8 cellular contexts compared by ENCODE assay signal in genomic region chr2:20049631-20050030, GRCh38. TPM values are rescaled to one million over a fixed set of nuclear protein-coding genes. Genes with fewer than 3 reads are reported as not detected.
A peak's percentile ranks its signal among the peaks of the same experiment; 100 is the strongest.
DNase-seq lines count a peak whose midpoint lies in the region; TF ChIP-seq lines count a peak whose summit lies in the region.

No MANE protein-coding gene starts in this region.

- no peaks in the 10 kb centered on the region for H3K27me3 Mint-ChIP-seq in mesothelial cell of epicardium (ENCODE audit: low read depth)

- H3K27ac ChIP-seq in esophagus muscularis mucosa (replicated peaks in 1 of 4) (peak overlapping the region; percentile 95 to 99 (median 99)), rectal smooth muscle tissue (ENCODE audit: low read depth, low read length) (peak overlapping the region; percentile 99)

- TF ChIP-seq CTCF in esophagus muscularis mucosa (IDR thresholded peaks at IDR 0.05) (no peak), mesothelial cell of epicardium (IDR thresholded peaks at IDR 0.05; ENCODE audit: unreplicated experiment) (no peak)

- no peak overlapping the region for H3K27ac Mint-ChIP-seq in mesothelial cell of epicardium

- H3K4me3 Mint-ChIP-seq in mesothelial cell of epicardium, result no peak overlapping the region

- H3K27me3 ChIP-seq in NT2/D1 (ENCODE audit: insufficient read depth, insufficient read length) (no peaks in the 10 kb centered on the region), esophagus muscularis mucosa (no peaks in the 10 kb centered on the region), rectal smooth muscle tissue (ENCODE audit: control insufficient read depth, insufficient read depth, low read length) (no peaks in the 10 kb centered on the region)

- peak; percentile 36 for DNase-seq in ELR (ENCODE audit: low read depth)
- no peak for DNase-seq in NT2/D1 (ENCODE audit: low read depth, low spot score)
- DNase-seq in esophagus muscularis mucosa (ENCODE audit: extremely low spot score), result no peak
- DNase-seq in SW 1271 (lab: John Stamatoyannopoulos, UW), result no peak
- DNase-seq in activated effector memory CD4-positive, alpha-beta T cell treated with Interleukin-2 at 50 U/mL for 16 hours, result no peak
- no peak for DNase-seq in mesothelial cell of epicardium (ENCODE audit: low spot score in 2 of 2, unreplicated experiment in 2 of 2)
- no peak for DNase-seq in activated CD4-positive, CD25-positive, alpha-beta regulatory T cell (lab: John Stamatoyannopoulos, UW)

- no peaks in the 10 kb centered on the region for H3K4me1 ChIP-seq in NT2/D1 (ENCODE audit: insufficient read depth, insufficient read length)
- H3K4me1 ChIP-seq in esophagus muscularis mucosa, result peaks cover 47 to 62% (median 56%) of the 10 kb centered on the region in 4 donors
- H3K4me1 ChIP-seq in rectal smooth muscle tissue (ENCODE audit: control insufficient read depth, insufficient read depth, low read length), result peaks cover 15% of the 10 kb centered on the region

- intact Hi-C loops in esophagus muscularis mucosa (cut with DNase I), result loop anchor here (5.0 to 10.0 kb wide), 2 partner anchors 37 to 695 kb away; partner anchors contain the start of genes MATN3 and OSR1

- H3K9ac ChIP-seq in NT2/D1 (ENCODE audit: insufficient read length, low read depth) (no peak overlapping the region), rectal smooth muscle tissue (ENCODE audit: low read length) (no peak overlapping the region)

- H3K36me3 ChIP-seq in NT2/D1 (ENCODE audit: insufficient read depth, insufficient read length, low read length), result peaks cover 4% of the 10 kb centered on the region
- no peaks in the 10 kb centered on the region for H3K36me3 ChIP-seq in esophagus muscularis mucosa
- no peaks in the 10 kb centered on the region for H3K36me3 ChIP-seq in rectal smooth muscle tissue (ENCODE audit: control insufficient read depth, insufficient read depth, low read length)

- no peak for TF ChIP-seq POLR2A in esophagus muscularis mucosa (IDR thresholded peaks at IDR 0.05; ENCODE audit: low read depth)

- no peak for TF ChIP-seq EP300 in esophagus muscularis mucosa (IDR thresholded peaks at IDR 0.05)

- H3K36me3 Mint-ChIP-seq in mesothelial cell of epicardium, result no peaks in the 10 kb centered on the region

- no peaks in the 10 kb centered on the region for H3K9me3 ChIP-seq in NT2/D1 (ENCODE audit: insufficient read depth, low read length)
- H3K9me3 ChIP-seq in esophagus muscularis mucosa, result no peaks in the 10 kb centered on the region

- H3K4me3 ChIP-seq in NT2/D1 (ENCODE audit: insufficient read length, low read depth), result peak overlapping the region; percentile 69
- H3K4me3 ChIP-seq in esophagus muscularis mucosa, result peak overlapping the region; percentile 71 to 94 (median 88)
- peak overlapping the region; percentile 86 for H3K4me3 ChIP-seq in rectal smooth muscle tissue (ENCODE audit: low read length)

- H3K9me3 Mint-ChIP-seq in mesothelial cell of epicardium, result no peaks in the 10 kb centered on the region

- H3K4me1 Mint-ChIP-seq in mesothelial cell of epicardium, result peaks cover 31% of the 10 kb centered on the region

- WGBS in esophagus muscularis mucosa, result under 1% methylated on average over 3 of the region's 3 CpGs

RNA-seq across cellular contexts. Expression of gene LAPTM4A, which starts 1.8 kb away (rescaled TPM):
- 100 to 1,000 TPM; 154 to 215 (median 192) TPM for total RNA-seq in esophagus muscularis mucosa
- total RNA-seq in mesothelial cell of epicardium, result 211 to 217 TPM (median 216 TPM) in 3 replicates

RNA-seq across cellular contexts. Expression of gene MATN3, which starts 37.2 kb away (rescaled TPM):
- total RNA-seq in esophagus muscularis mucosa, result 1 to 10 TPM in 1 of 4 donors, under 1 TPM in 3; 0.66 to 1.3 (median 0.82) TPM
- 1.6 to 2.7 TPM (median 2.1 TPM) in 3 replicates for total RNA-seq in mesothelial cell of epicardium

RNA-seq across cellular contexts. Expression of gene WDR35, which starts 59.7 kb away (rescaled TPM):
- total RNA-seq in esophagus muscularis mucosa (10 to 100 TPM in 3 of 4 donors, 1 to 10 TPM in 1; 9.4 to 15.0 (median 12.3) TPM), mesothelial cell of epicardium (12.7 to 13.5 TPM (median 13.2 TPM) in 3 replicates)
